Comparison of ENCODE assay signal across 22 cellular contexts in genomic region chr16:69412287-69412686, GRCh38.
"Had no signal": no experiment of that assay in that cellular context is flagged by ENCODE, and none has a peak within 500 bp of the region (broad histone marks: within the 10 kb centered on the region; RNA-seq: fewer than 3 reads in every experiment).

No MANE protein-coding gene starts in this region.

- H3K4me3 Mint-ChIP-seq: activated CD4-positive, alpha-beta T cell treated with anti-CD3 and anti-CD28 coated beads, Interleukin-2, amount 10 ng/mL, durations not matched to agents 7 days and 5 days; activated T-cell treated with anti-CD3 and anti-CD28 coated beads, Interleukin-2, amount 50 U/mL, for 24 hours; central memory CD8-positive, alpha-beta T cell; dendritic cell treated with granulocyte-macrophage colony-stimulating factor and Interleukin-4, amounts not matched to agents 40 ng/mL and 50 ng/mL, for 4 days; type B pancreatic cell had no signal

- H3K27ac ChIP-seq: esophagus muscularis mucosa, prostate gland, suprapubic skin had no signal

- H3K36me3 Mint-ChIP-seq: activated naive CD4-positive, alpha-beta T cell treated with anti-CD3 and anti-CD28 coated beads, Interleukin-2, amount 50 U/mL, for 72 hours; naive B cell; type B pancreatic cell had no signal

- H3K36me3 ChIP-seq: esophagus muscularis mucosa, prostate gland, spleen, suprapubic skin had no signal

- H3K9me3 ChIP-seq: esophagus muscularis mucosa, prostate gland, spleen, suprapubic skin had no signal

- H3K4me3 ChIP-seq: esophagus muscularis mucosa, prostate gland, spleen, suprapubic skin had no signal

- H3K27ac Mint-ChIP-seq: activated T-cell treated with anti-CD3 and anti-CD28 coated beads, Interleukin-2, amount 50 U/mL, for 24 hours; dendritic cell treated with granulocyte-macrophage colony-stimulating factor and Interleukin-4, amounts not matched to agents 40 ng/mL and 50 ng/mL, for 4 days; type B pancreatic cell had no signal

- H3K4me1 Mint-ChIP-seq: central memory CD8-positive, alpha-beta T cell; naive B cell had no signal

- ATAC-seq: activated naive CD4-positive, alpha-beta T cell treated with anti-CD3 and anti-CD28 coated beads, Interleukin-2, amount 50 U/mL, for 72 hours; sciatic nerve; stimulated activated naive CD8-positive, alpha-beta T cell treated with anti-CD3 and anti-CD28 coated beads, Interleukin-15, Interleukin-2, amounts not matched to agents 100 U/mL and 50 U/mL, for 24 hours had no signal

- H3K27me3 Mint-ChIP-seq: activated CD4-positive, alpha-beta T cell treated with anti-CD3 and anti-CD28 coated beads, Interleukin-2, amount 10 ng/mL, durations not matched to agents 7 days and 5 days; activated T-cell treated with anti-CD3 and anti-CD28 coated beads, Interleukin-2, amount 50 U/mL, for 24 hours; central memory CD8-positive, alpha-beta T cell; naive B cell; type B pancreatic cell had no signal

- H3K9me3 Mint-ChIP-seq: activated CD4-positive, alpha-beta T cell treated with anti-CD3 and anti-CD28 coated beads, Interleukin-2, amount 10 ng/mL, durations not matched to agents 7 days and 5 days; activated naive CD4-positive, alpha-beta T cell treated with anti-CD3 and anti-CD28 coated beads, Interleukin-2, amount 50 U/mL, for 72 hours; activated T-cell treated with anti-CD3 and anti-CD28 coated beads, Interleukin-2, amount 50 U/mL, for 24 hours; central memory CD8-positive, alpha-beta T cell; naive B cell; type B pancreatic cell had no signal

- FAIRE-seq: endometrium had no signal

- DNase-seq: activated CD4-positive, alpha-beta T cell treated with anti-CD3 and anti-CD28 coated beads, Interleukin-2, amount 10 ng/mL, durations not matched to agents 7 days and 5 days; activated CD4-positive, CD25-positive, alpha-beta regulatory T cell; activated effector memory CD4-positive, alpha-beta T cell treated with anti-CD3 and anti-CD28 coated beads, Interleukin-2, amount 50 U/mL, for 16 hours; anterior cingulate cortex; hippocampal formation; kidney glomerular epithelial cell; naive B cell; nucleus accumbens; SIG-M5; spleen; stimulated activated CD4-positive, alpha-beta T cell treated with anti-CD3 and anti-CD28 coated beads, Interleukin-2, amount 100 ng/mL, for 24 hours; stimulated activated naive CD8-positive, alpha-beta T cell treated with anti-CD3 and anti-CD28 coated beads, Interleukin-15, Interleukin-2, amounts not matched to agents 100 U/mL and 50 U/mL, for 24 hours had no signal

- H3K27me3 ChIP-seq: esophagus muscularis mucosa, spleen, suprapubic skin had no signal
